In the genomic region with DNA sequence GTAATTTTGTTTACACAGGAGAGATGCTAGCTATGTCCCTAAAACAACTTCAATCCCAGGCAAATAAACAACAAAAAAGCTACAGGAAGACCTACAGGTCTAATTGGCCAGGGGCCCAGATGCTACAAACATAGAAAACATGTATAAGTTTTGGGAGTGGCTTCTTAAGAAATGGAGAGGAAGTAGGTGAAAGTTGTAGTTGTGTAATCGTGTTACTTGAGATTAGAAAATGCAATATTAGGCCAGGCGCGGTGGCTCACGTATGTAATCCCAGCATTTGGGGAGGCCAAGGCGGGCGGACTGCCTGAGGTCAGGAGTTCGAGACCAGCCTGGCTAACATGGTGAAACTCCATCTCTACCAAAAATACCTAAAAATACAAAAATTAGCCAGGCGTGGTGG, we compare ENCODE assay signal across 9 cellular contexts.
DNase-seq lines count a peak whose midpoint lies in the region; ATAC-seq and TF ChIP-seq lines count a peak whose summit lies in the region.
"Had no signal": no experiment of that assay in that cellular context is flagged by ENCODE, and none has a peak within 500 bp of the region (broad histone marks: within the 10 kb centered on the region; RNA-seq: fewer than 3 reads in every experiment).

No MANE protein-coding gene starts in this region.

- no peak for DNase-seq in activated T-cell treated with anti-CD3 and anti-CD28 coated beads, Interleukin-2, amount 50 U/mL, for 72 hours
- no peak for DNase-seq in activated T-cell treated with anti-CD3 and anti-CD28 coated beads, Interleukin-2, amount 50 U/mL, for 1 hour
- DNase-seq in SKM-1 treated with dmso at 0.1 percent for 144 hours (lab: John Stamatoyannopoulos, UW; ENCODE audit: unreplicated experiment) = peak; percentile 85
- peak; percentile 61 to 62 for DNase-seq in erythroblast (lab: John Stamatoyannopoulos, UW)
- DNase-seq in suprapubic skin (ENCODE audit: low spot score in 2 of 2) = no peak
- DNase-seq in substantia nigra (lab: John Stamatoyannopoulos, UW) = no peak
- DNase-seq in amniotic stem cell (lab: John Stamatoyannopoulos, UW) = no peak
- DNase-seq: nephron progenitor cell had no signal

- H3K4me3 Mint-ChIP-seq in activated T-cell treated with anti-CD3 and anti-CD28 coated beads, Interleukin-2, amount 50 U/mL, for 72 hours = peak overlapping the region; percentile 73 to 84
- H3K4me3 Mint-ChIP-seq: nephron progenitor cell had no signal

- TF ChIP-seq POLR2A in erythroblast (IDR thresholded peaks at IDR 0.05; ENCODE audit: low read length) (no peak), suprapubic skin (IDR thresholded peaks at IDR 0.05) (no peak)

- TF ChIP-seq CTCF in suprapubic skin (IDR thresholded peaks at IDR 0.05) = no peak

- no peaks in the 10 kb centered on the region for H3K27me3 Mint-ChIP-seq in activated T-cell treated with anti-CD3 and anti-CD28 coated beads, Interleukin-2, amount 50 U/mL, for 72 hours (ENCODE audit: low read depth)

- H3K27ac ChIP-seq in suprapubic skin (peak overlapping the region; percentile 42), substantia nigra (ENCODE audit: low read depth, low read length, poor library complexity, severe bottlenecking) (no peak overlapping the region)

- H3K4me3 ChIP-seq in suprapubic skin = no peak overlapping the region

- H3K9me3 ChIP-seq in suprapubic skin = no peaks in the 10 kb centered on the region

- H3K4me1 Mint-ChIP-seq in activated T-cell treated with anti-CD3 and anti-CD28 coated beads, Interleukin-2, amount 50 U/mL, for 72 hours (ENCODE audit: low read depth) = peaks cover 100% of the 10 kb centered on the region

- H3K27me3 ChIP-seq in suprapubic skin = no peaks in the 10 kb centered on the region

- H3K36me3 Mint-ChIP-seq in activated T-cell treated with anti-CD3 and anti-CD28 coated beads, Interleukin-2, amount 50 U/mL, for 72 hours (ENCODE audit: insufficient read depth in 2 of 2) = no peaks in the 10 kb centered on the region

- peaks cover 61% of the 10 kb centered on the region for H3K4me1 ChIP-seq in suprapubic skin

- TF ChIP-seq EP300 in suprapubic skin (IDR thresholded peaks at IDR 0.05) = no peak

- 49% methylated on average over 8 of the region's 8 CpGs for WGBS in suprapubic skin

- ATAC-seq in activated T-cell treated with anti-CD3 and anti-CD28 coated beads, Interleukin-2, amount 50 U/mL, for 72 hours (replicated peaks in 1 of 2) = no peak
- no peak for ATAC-seq in GM19467 (IDR thresholded peaks at IDR 0.05; ENCODE audit: unreplicated experiment)

- peak overlapping the region; percentile 98 for H3K27ac Mint-ChIP-seq in activated T-cell treated with anti-CD3 and anti-CD28 coated beads, Interleukin-2, amount 50 U/mL, for 72 hours

- no peaks in the 10 kb centered on the region for H3K9me3 Mint-ChIP-seq in activated T-cell treated with anti-CD3 and anti-CD28 coated beads, Interleukin-2, amount 50 U/mL, for 72 hours
- H3K9me3 Mint-ChIP-seq: nephron progenitor cell had no signal

- no peaks in the 10 kb centered on the region for H3K36me3 ChIP-seq in suprapubic skin

Comparison
In these comparisons a context has a peak if more than half of its experiments do, and no peak if none do; other contexts are left out.
1. DNase-seq: peak in SKM-1 treated with dmso at 0.1 percent for 144 hours (single experiment) and erythroblast (2 of 2); none in activated T-cell treated with anti-CD3 and anti-CD28 coated beads, Interleukin-2, amount 50 U/mL, for 72 hours (0 of 2), activated T-cell treated with anti-CD3 and anti-CD28 coated beads, Interleukin-2, amount 50 U/mL, for 1 hour (single experiment), suprapubic skin (0 of 2), substantia nigra (0 of 49) and amniotic stem cell (single experiment).